ENCODE assay signal across 8 cellular contexts in the genomic region with DNA sequence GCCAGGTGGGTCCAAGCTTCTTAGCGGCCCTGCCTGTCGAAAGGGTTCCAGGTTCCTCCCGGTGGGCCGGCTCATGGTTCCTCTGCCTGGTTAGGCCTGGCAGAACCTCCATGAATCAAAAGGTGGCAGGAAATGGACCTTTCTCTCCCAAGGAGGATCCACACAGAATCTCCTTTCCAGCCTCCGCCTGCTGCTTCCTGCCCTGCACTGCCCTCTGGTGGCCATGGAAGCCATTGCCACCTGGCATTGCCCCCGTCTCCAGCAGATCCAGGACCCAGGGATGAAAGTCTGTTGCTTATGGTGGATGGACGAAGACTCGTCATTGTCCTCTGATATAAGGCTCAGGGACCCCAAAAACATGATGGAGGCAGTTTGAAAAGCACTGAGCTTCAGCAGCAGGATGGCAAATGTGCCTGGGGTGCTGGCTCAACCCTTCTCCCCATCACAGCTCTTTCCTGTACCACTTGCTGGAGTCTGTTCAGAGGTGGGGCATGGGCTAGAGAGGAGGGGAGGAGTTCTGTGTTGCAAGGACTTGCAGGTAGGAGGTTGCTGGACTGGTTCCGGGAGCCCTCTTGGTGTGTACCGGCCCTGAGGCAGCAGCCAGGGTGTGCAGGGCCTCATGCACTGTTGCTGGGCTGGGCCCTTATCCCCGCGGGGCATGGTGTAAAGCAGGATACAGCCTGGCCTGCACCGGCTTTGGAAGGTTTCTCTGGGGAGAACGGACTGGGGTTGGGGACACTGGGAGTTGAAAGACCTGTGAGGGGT. TPM values are rescaled to one million over a fixed set of nuclear protein-coding genes. Genes with fewer than 3 reads are reported as not detected.
DNase-seq lines count a peak whose midpoint lies in the region; ATAC-seq, FAIRE-seq and TF ChIP-seq lines count a peak whose summit lies in the region.

No MANE protein-coding gene starts in this region.

- no peaks in the 10 kb centered on the region for H3K36me3 Mint-ChIP-seq in natural killer cell treated with Interleukin-12 subunit alpha and Interleukin-12 subunit beta and Interleukin-15 and Interleukin-18, amount 100 ng/mL, for 72 hours

- H3K79me2 ChIP-seq in OCI-LY3 (ENCODE audit: low read length), result no peaks in the 10 kb centered on the region

- H3K9me3 ChIP-seq in OCI-LY3 (ENCODE audit: insufficient read depth, low read length), result no peaks in the 10 kb centered on the region

- no peak overlapping the region for H3K27ac ChIP-seq in OCI-LY3 (ENCODE audit: low read length)

- H3K27ac Mint-ChIP-seq in natural killer cell treated with Interleukin-12 subunit alpha and Interleukin-12 subunit beta and Interleukin-15 and Interleukin-18, amount 100 ng/mL, for 72 hours, result no peak overlapping the region

- no peaks in the 10 kb centered on the region for H3K27me3 Mint-ChIP-seq in natural killer cell treated with Interleukin-12 subunit alpha and Interleukin-12 subunit beta and Interleukin-15 and Interleukin-18, amount 100 ng/mL, for 72 hours

- 0 out of 2 replicates have a peak overlapping the region, but pooled peaks have one; percentile 79 for H2AFZ ChIP-seq in OCI-LY3 (ENCODE audit: low read depth, low read length)

- no peak overlapping the region for H3K4me3 Mint-ChIP-seq in natural killer cell treated with Interleukin-12 subunit alpha and Interleukin-12 subunit beta and Interleukin-15 and Interleukin-18, amount 100 ng/mL, for 72 hours

- peak; percentile 87 for TF ChIP-seq CTCF in OCI-LY3 (IDR thresholded peaks at IDR 0.05; ENCODE audit: low read depth, low read length)

- no peak overlapping the region for H3K9ac ChIP-seq in OCI-LY3 (ENCODE audit: low read length)

- no peaks in the 10 kb centered on the region for H3K9me3 Mint-ChIP-seq in natural killer cell treated with Interleukin-12 subunit alpha and Interleukin-12 subunit beta and Interleukin-15 and Interleukin-18, amount 100 ng/mL, for 72 hours

- DNase-seq in Right ventricle myocardium inferior (ENCODE audit: missing footprints), result peak; percentile 89
- DNase-seq in cardiac septum (ENCODE audit: low spot score), result no peak
- peak; percentile 92 for DNase-seq in HTR-8/SVneo (ENCODE audit: insufficient read length, low spot score)
- DNase-seq in activated T-cell treated with anti-CD3 and anti-CD28 coated beads for 48 hours (ENCODE audit: low read depth), result peak; percentile 66
- DNase-seq in natural killer cell treated with Interleukin-12 subunit alpha and Interleukin-12 subunit beta and Interleukin-15 and Interleukin-18, amount 100 ng/mL, for 72 hours (ENCODE audit: low spot score), result peak; percentile 72
- DNase-seq in stimulated activated naive CD4-positive, alpha-beta T cell (lab: John Stamatoyannopoulos, UW), result peak; percentile 46 to 83 (median 65)

- H3K4me1 ChIP-seq in OCI-LY3 (ENCODE audit: low read length), result peaks cover 15% of the 10 kb centered on the region

- H3K4me2 ChIP-seq in OCI-LY3 (ENCODE audit: low read length), result no peak overlapping the region

- peaks cover 30% of the 10 kb centered on the region in 2 donors for H3K4me1 Mint-ChIP-seq in natural killer cell treated with Interleukin-12 subunit alpha and Interleukin-12 subunit beta and Interleukin-15 and Interleukin-18, amount 100 ng/mL, for 72 hours (ENCODE audit: low read depth in 2 of 2)

- H4K20me1 ChIP-seq in OCI-LY3 (ENCODE audit: insufficient read depth, low read length), result no peaks in the 10 kb centered on the region

- no peaks in the 10 kb centered on the region for H3K36me3 ChIP-seq in OCI-LY3 (replicated peaks; ENCODE audit: low read depth, low read length)

- ATAC-seq in Right ventricle myocardium inferior (peak; percentile 54), esophagus mucosa (peak; percentile 97)
- peak; percentile 51 to 67 for ATAC-seq in natural killer cell treated with Interleukin-12 subunit alpha and Interleukin-12 subunit beta and Interleukin-15 and Interleukin-18, amount 100 ng/mL, for 72 hours

- intact Hi-C loops in Right ventricle myocardium inferior (cut with DNase I) (loop anchor here (1.0 to 5.0 kb wide), 3 partner anchors 58 to 382 kb away; a partner anchor contains a TSS), cardiac septum (cut with DNase I) (loop anchor here (2.0 to 5.0 kb wide), 2 partner anchors 60 to 237 kb away; no protein-coding TSS in a partner anchor)

- FAIRE-seq in HTR-8/SVneo (lab: Jason Lieb, UNC), result peak; percentile 52

- no peaks in the 10 kb centered on the region for H3K27me3 ChIP-seq in OCI-LY3 (ENCODE audit: low read depth, low read length)

- H3K4me3 ChIP-seq in OCI-LY3 (ENCODE audit: low read length), result no peak overlapping the region

RNA-seq across cellular contexts. Expression of a gene that starts 11.3 kb away (rescaled TPM):
- 48.1 TPM for total RNA-seq in Right ventricle myocardium inferior
- total RNA-seq in cardiac septum, result 17.3 TPM
- 1.5 TPM for total RNA-seq in esophagus mucosa
- total RNA-seq in natural killer cell treated with Interleukin-12 subunit alpha and Interleukin-12 subunit beta and Interleukin-15 and Interleukin-18, amount 100 ng/mL, for 72 hours, result under 1 TPM in 1 of 2 donors, not detected in 1; 0.33 TPM

RNA-seq across cellular contexts. Expression of a gene that starts 30.6 kb away (rescaled TPM):
- total RNA-seq in Right ventricle myocardium inferior (3.5 TPM), cardiac septum (2.1 TPM), esophagus mucosa (2.4 TPM)
- total RNA-seq in natural killer cell treated with Interleukin-12 subunit alpha and Interleukin-12 subunit beta and Interleukin-15 and Interleukin-18, amount 100 ng/mL, for 72 hours, result 1 to 10 TPM in 1 of 2 donors, under 1 TPM in 1; 0.93 to 2.5 TPM

RNA-seq across cellular contexts. Expression of a gene that starts 58.3 kb away (rescaled TPM):
- 0.35 TPM for total RNA-seq in Right ventricle myocardium inferior
- 0.57 TPM for total RNA-seq in cardiac septum
- not detected for total RNA-seq in esophagus mucosa
- total RNA-seq in natural killer cell treated with Interleukin-12 subunit alpha and Interleukin-12 subunit beta and Interleukin-15 and Interleukin-18, amount 100 ng/mL, for 72 hours, result not detected
